8 cellular contexts compared by ENCODE assay signal in genomic region chr22:36327922-36328551, GRCh38. TPM values are rescaled to one million over a fixed set of nuclear protein-coding genes. Genes with fewer than 3 reads are reported as not detected.
DNase-seq lines count a peak whose midpoint lies in the region; ATAC-seq and TF ChIP-seq lines count a peak whose summit lies in the region.

No MANE protein-coding gene starts in this region.

- H3K27ac Mint-ChIP-seq in H9, result peak overlapping the region; percentile 97 to 100 (median 99)
- peak overlapping the region; percentile 99 for H3K27ac Mint-ChIP-seq in activated CD4-positive, alpha-beta memory T cell treated with anti-CD3 and anti-CD28 coated beads for 36 hours
- peak overlapping the region; percentile 33 for H3K27ac Mint-ChIP-seq in glutamatergic neuron (ENCODE audit: unreplicated experiment)

- no peak overlapping the region for H3K27ac ChIP-seq in H9 (ENCODE audit: insufficient read length, low read depth, low read length)

- TF ChIP-seq CTCF in H9 (conservative IDR thresholded peaks at IDR 0.05), result no peak
- no peak for TF ChIP-seq CTCF in glutamatergic neuron (IDR thresholded peaks at IDR 0.05; ENCODE audit: partially characterized antibody, unreplicated experiment)

- H3K23ac ChIP-seq in H9 (ENCODE audit: insufficient read length, low read depth, low read length), result no peak overlapping the region

- H4K91ac ChIP-seq in H9 (ENCODE audit: insufficient read length, low read depth, low read length), result peak overlapping the region; percentile 93

- no peak overlapping the region for H2AFZ ChIP-seq in H9 (ENCODE audit: low read length)

- no peaks in the 10 kb centered on the region for H3K9me3 Mint-ChIP-seq in H9
- H3K9me3 Mint-ChIP-seq in activated CD4-positive, alpha-beta memory T cell treated with anti-CD3 and anti-CD28 coated beads for 36 hours, result no peaks in the 10 kb centered on the region
- H3K9me3 Mint-ChIP-seq in glutamatergic neuron (ENCODE audit: unreplicated experiment), result peaks cover 9% of the 10 kb centered on the region

- POLR2A ChIA-PET in activated CD4-positive, alpha-beta memory T cell treated with anti-CD3 and anti-CD28 coated beads for 36 hours (lab: Charles Lee), result interaction anchor here (0.8 to 2.0 kb wide), 5 partner anchors 16 to 60 kb away, joined by 3 to 8 read pairs (median 4); partner anchors contain the start of gene MYH9

- no peaks in the 10 kb centered on the region for H3K79me1 ChIP-seq in H9 (ENCODE audit: insufficient read depth, low read depth, low read length, poor library complexity, severe bottlenecking)

- peak overlapping the region; percentile 8 for H3K18ac ChIP-seq in H9 (ENCODE audit: insufficient read length, low read depth, low read length)

- DNase-seq in H9 (no peak), glutamatergic neuron (no peak), renal cortical epithelial cell (ENCODE audit: low read depth) (peak; percentile 47), sciatic nerve (ENCODE audit: low spot score) (no peak), GM19238 (ENCODE audit: insufficient read length, low spot score) (no peak)
- no peak for DNase-seq in activated CD4-positive, alpha-beta memory T cell treated with anti-CD3 and anti-CD28 coated beads for 36 hours

- no peak overlapping the region for H2BK15ac ChIP-seq in H9 (ENCODE audit: low read depth, low read length)

- peak overlapping the region; percentile 40 for H2BK12ac ChIP-seq in H9 (ENCODE audit: insufficient read length, low read depth, low read length)

- H3K4me1 Mint-ChIP-seq in H9 (peaks cover 54 to 58% of the 10 kb centered on the region in 2 experiments), glutamatergic neuron (ENCODE audit: low read depth, unreplicated experiment) (peaks cover 33% of the 10 kb centered on the region)
- H3K4me1 Mint-ChIP-seq in activated CD4-positive, alpha-beta memory T cell treated with anti-CD3 and anti-CD28 coated beads for 36 hours (ENCODE audit: low read depth), result peaks cover 61% of the 10 kb centered on the region

- H3K23me2 ChIP-seq in H9 (ENCODE audit: insufficient read length, low read depth, low read length, poor library complexity, severe bottlenecking), result peaks cover 3% of the 10 kb centered on the region

- H3K36me3 Mint-ChIP-seq in H9 (ENCODE audit: insufficient read depth in 1 of 3, low read depth in 3 of 3) (peaks cover 57 to 87% (median 69%) of the 10 kb centered on the region in 3 experiments), glutamatergic neuron (ENCODE audit: unreplicated experiment) (no peaks in the 10 kb centered on the region)
- peaks cover 88% of the 10 kb centered on the region for H3K36me3 Mint-ChIP-seq in activated CD4-positive, alpha-beta memory T cell treated with anti-CD3 and anti-CD28 coated beads for 36 hours

- intact Hi-C loops in activated CD4-positive, alpha-beta memory T cell treated with anti-CD3 and anti-CD28 coated beads for 36 hours (cut with micrococcal nuclease), result no loop called here
- intact Hi-C loops in sciatic nerve (cut with DNase I), result no loop called here

- no peak overlapping the region for H2BK5ac ChIP-seq in H9 (ENCODE audit: insufficient read length, low read length)

- no peak overlapping the region for H3K9ac ChIP-seq in H9 (ENCODE audit: extremely low read depth, insufficient read length, low read length)

- peaks cover 12% of the 10 kb centered on the region; the same call in 1 of the 2 replicates for H3K4me1 ChIP-seq in H9 (ENCODE audit: insufficient read depth, low read length)

- H3K9me3 ChIP-seq in H9 (ENCODE audit: control insufficient read depth, low read depth, low read length), result no peaks in the 10 kb centered on the region

- peaks cover 6% of the 10 kb centered on the region; the same call in 1 of the 2 replicates for H3K79me2 ChIP-seq in H9 (ENCODE audit: insufficient read depth, low read length)

- H3K4me2 ChIP-seq in H9 (ENCODE audit: insufficient read depth, insufficient read length, low read length), result no peak overlapping the region

- CTCF ChIA-PET in activated CD4-positive, alpha-beta memory T cell treated with anti-CD3 and anti-CD28 coated beads for 36 hours (lab: Charles Lee), result interaction anchor here (0.9 to 3.9 kb wide), 6 partner anchors 27 to 143 kb away, joined by 3 to 25 read pairs (median 6); no protein-coding TSS in a partner anchor

- H4K5ac ChIP-seq in H9 (ENCODE audit: insufficient read length, low read depth, low read length), result peak overlapping the region; percentile 14

- no peak overlapping the region for H3K4me3 Mint-ChIP-seq in H9
- H3K4me3 Mint-ChIP-seq in activated CD4-positive, alpha-beta memory T cell treated with anti-CD3 and anti-CD28 coated beads for 36 hours, result peak overlapping the region; percentile 75
- H3K4me3 Mint-ChIP-seq in glutamatergic neuron (ENCODE audit: unreplicated experiment), result peak overlapping the region; percentile 21

- no peak overlapping the region for H4K8ac ChIP-seq in H9 (replicated peaks; ENCODE audit: insufficient read length, low read depth, low read length)

- H3K14ac ChIP-seq in H9 (ENCODE audit: insufficient read depth, low read length), result peak overlapping the region; percentile 79; the same call in 1 of the 2 replicates

- ATAC-seq in GM18520 (IDR thresholded peaks at IDR 0.05; ENCODE audit: unreplicated experiment) (no peak), sciatic nerve (no peak), HG02973 (IDR thresholded peaks at IDR 0.05; ENCODE audit: unreplicated experiment) (no peak)

- no peak overlapping the region for H2BK120ac ChIP-seq in H9 (ENCODE audit: low read depth, low read length, poor library complexity, severe bottlenecking)

- H2BK20ac ChIP-seq in H9 (ENCODE audit: low read depth, low read length, poor library complexity, severe bottlenecking), result no peak overlapping the region

- no peaks in the 10 kb centered on the region for H3K27me3 Mint-ChIP-seq in H9 (ENCODE audit: low read depth)
- H3K27me3 Mint-ChIP-seq in activated CD4-positive, alpha-beta memory T cell treated with anti-CD3 and anti-CD28 coated beads for 36 hours, result no peaks in the 10 kb centered on the region
- peaks cover 11% of the 10 kb centered on the region for H3K27me3 Mint-ChIP-seq in glutamatergic neuron (ENCODE audit: unreplicated experiment)

- H3K27me3 ChIP-seq in H9 (ENCODE audit: insufficient read depth, low read length), result no peaks in the 10 kb centered on the region

- H2AK5ac ChIP-seq in H9 (ENCODE audit: insufficient read length, low read length), result no peak overlapping the region

- no CpG with 5 or more reads among the region's 13 CpGs for WGBS in H9 (ENCODE audit: extremely low coverage, insufficient read length, low lambda C conversion rate)

- H4K20me1 ChIP-seq in H9 (ENCODE audit: control insufficient read depth, insufficient read depth, insufficient read length), result peaks cover 2% of the 10 kb centered on the region

- H3T11ph ChIP-seq in H9 (ENCODE audit: low read length), result no peak overlapping the region

- no peak overlapping the region; the same call in 1 of the 2 replicates for H3K4ac ChIP-seq in H9 (ENCODE audit: low read depth, low read length)

- H3K56ac ChIP-seq in H9 (ENCODE audit: insufficient read length, low read depth, low read length), result no peak overlapping the region

RNA-seq across cellular contexts. Expression of gene MYH9, which starts 59.7 kb away (rescaled TPM):
- total RNA-seq in H9 (2021), result 243 and 266 TPM in 2 replicates
- 100 to 1,000 TPM; 712 to 720 TPM for total RNA-seq in activated CD4-positive, alpha-beta memory T cell treated with anti-CD3 and anti-CD28 coated beads for 36 hours
- 122 TPM for total RNA-seq in glutamatergic neuron (ENCODE audit: unreplicated experiment)
- total RNA-seq in renal cortical epithelial cell, result 1,031 and 1,268 TPM in 2 replicates
- total RNA-seq in sciatic nerve, result 973 TPM

Comparison
In these comparisons a context has a peak if more than half of its experiments do, and no peak if none do; other contexts are left out.
1. H3K27ac Mint-ChIP-seq: peak in every context shown above with its lines; median percentile 99 in H9; 99 in activated CD4-positive, alpha-beta memory T cell treated with anti-CD3 and anti-CD28 coated beads for 36 hours; 33 in glutamatergic neuron.
2. H3K4me3 Mint-ChIP-seq: peak in activated CD4-positive, alpha-beta memory T cell treated with anti-CD3 and anti-CD28 coated beads for 36 hours (single experiment) and glutamatergic neuron (single experiment); none in H9 (0 of 2).